In the genomic region with DNA sequence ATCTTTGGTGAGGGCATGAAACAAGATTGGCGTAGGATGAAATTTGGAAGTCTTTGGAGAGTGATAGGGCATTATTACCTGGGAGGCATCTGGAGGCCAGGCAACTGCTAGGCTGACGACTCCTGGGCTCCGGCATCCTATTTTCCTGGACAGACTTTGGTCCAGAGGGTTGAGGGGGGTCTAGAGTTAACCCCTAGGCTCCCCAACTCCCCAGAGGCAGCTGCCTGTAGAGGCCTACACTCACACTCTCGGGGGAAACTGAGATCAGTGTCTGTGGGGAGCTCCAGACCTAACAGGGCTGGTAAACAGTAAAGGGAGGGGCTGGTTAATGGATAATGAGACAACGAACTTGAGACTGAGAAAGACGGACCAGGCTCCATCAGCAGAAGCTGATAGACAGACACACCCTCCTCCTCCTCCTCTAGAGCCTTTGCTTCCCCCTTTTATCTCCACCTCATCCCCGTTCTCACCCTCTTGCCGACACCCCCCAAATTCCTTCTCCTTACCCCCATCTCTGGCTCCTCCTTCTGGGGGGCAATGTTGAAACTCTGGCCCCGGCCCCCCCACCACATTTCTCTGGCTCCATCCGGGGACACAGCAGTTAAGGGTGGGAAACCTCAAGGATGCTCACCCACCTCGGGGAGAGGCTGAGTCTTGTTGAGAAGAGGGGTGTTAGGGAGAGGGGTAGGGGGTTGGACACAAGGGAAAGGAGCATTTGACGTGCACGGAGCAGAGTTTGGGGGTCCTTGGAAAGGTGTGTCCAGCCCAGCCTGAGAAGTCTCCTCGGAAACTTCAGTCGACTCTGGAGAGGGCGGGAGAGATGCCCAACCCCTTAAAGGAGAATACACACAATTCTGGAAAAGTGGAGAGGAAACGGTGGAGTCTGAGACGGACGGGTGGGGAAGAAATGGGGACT, we compare ENCODE assay signal across 8 cellular contexts. TPM values are rescaled to one million over a fixed set of nuclear protein-coding genes. Genes with fewer than 3 reads are reported as not detected.
DNase-seq lines count a peak whose midpoint lies in the region; ATAC-seq and TF ChIP-seq lines count a peak whose summit lies in the region.

A gene with protein sequence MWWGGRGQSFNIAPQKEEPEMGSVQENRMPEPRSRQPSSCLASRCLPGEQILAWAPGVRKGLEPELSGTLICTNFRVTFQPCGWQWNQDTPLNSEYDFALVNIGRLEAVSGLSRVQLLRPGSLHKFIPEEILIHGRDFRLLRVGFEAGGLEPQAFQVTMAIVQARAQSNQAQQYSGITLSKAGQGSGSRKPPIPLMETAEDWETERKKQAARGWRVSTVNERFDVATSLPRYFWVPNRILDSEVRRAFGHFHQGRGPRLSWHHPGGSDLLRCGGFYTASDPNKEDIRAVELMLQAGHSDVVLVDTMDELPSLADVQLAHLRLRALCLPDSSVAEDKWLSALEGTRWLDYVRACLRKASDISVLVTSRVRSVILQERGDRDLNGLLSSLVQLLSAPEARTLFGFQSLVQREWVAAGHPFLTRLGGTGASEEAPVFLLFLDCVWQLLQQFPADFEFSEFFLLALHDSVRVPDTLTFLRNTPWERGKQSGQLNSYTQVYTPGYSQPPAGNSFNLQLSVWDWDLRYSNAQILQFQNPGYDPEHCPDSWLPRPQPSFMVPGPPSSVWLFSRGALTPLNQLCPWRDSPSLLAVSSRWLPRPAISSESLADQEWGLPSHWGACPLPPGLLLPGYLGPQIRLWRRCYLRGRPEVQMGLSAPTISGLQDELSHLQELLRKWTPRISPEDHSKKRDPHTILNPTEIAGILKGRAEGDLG (minus strand): TSS at position 804 of the 916 bp plus-strand sequence. CDS start 232 bp downstream, at position 572.

- no peaks in the 10 kb centered on the region for H4K20me1 ChIP-seq in OCI-LY3 (ENCODE audit: insufficient read depth, low read length)

- WGBS in ectodermal cell, 2 experiments = 42 to 43% methylated on average over 18 to 19 of the region's 19 CpGs

- H3K27me3 ChIP-seq in OCI-LY3 (ENCODE audit: low read depth, low read length) (no peaks in the 10 kb centered on the region), ectodermal cell (ENCODE audit: control insufficient read depth, insufficient read depth, low read length, poor library complexity, severe bottlenecking) (no peaks in the 10 kb centered on the region)

- TF ChIP-seq CTCF in OCI-LY3 (IDR thresholded peaks at IDR 0.05; ENCODE audit: low read depth, low read length) (no peak), mesothelial cell of epicardium (IDR thresholded peaks at IDR 0.05; ENCODE audit: unreplicated experiment) (no peak)

- peak within 1 kb of the TSS; percentile 82 for H3K4me3 Mint-ChIP-seq in mesothelial cell of epicardium

- H3K9ac ChIP-seq in OCI-LY3 (ENCODE audit: low read length) = peak within 1 kb of the TSS; percentile 7; the same call in 1 of the 2 replicates

- H3K4me3 ChIP-seq in OCI-LY3 (ENCODE audit: low read length) = peak within 1 kb of the TSS; percentile 49
- peak within 1 kb of the TSS; percentile 18 for H3K4me3 ChIP-seq in ectodermal cell (ENCODE audit: insufficient read depth, low read depth, low read length)

- H3K4me1 ChIP-seq in OCI-LY3 (ENCODE audit: low read length) (peaks cover 28% of the 10 kb centered on the region), ectodermal cell (ENCODE audit: control insufficient read depth, insufficient read depth, low read length) (peaks cover 7% of the 10 kb centered on the region)

- H3K9me3 ChIP-seq in OCI-LY3 (ENCODE audit: insufficient read depth, low read length) = no peaks in the 10 kb centered on the region
- no peaks in the 10 kb centered on the region for H3K9me3 ChIP-seq in ectodermal cell (ENCODE audit: control insufficient read depth, low read length)

- H3K36me3 ChIP-seq in OCI-LY3 (replicated peaks; ENCODE audit: low read depth, low read length) = no peaks in the 10 kb centered on the region
- H3K36me3 ChIP-seq in ectodermal cell (ENCODE audit: control insufficient read depth, insufficient read depth, low read length) = no peaks in the 10 kb centered on the region

- H3K4me2 ChIP-seq in OCI-LY3 (ENCODE audit: low read length) = peak within 1 kb of the TSS; percentile 43

- ATAC-seq in HG03378 (IDR thresholded peaks at IDR 0.05; ENCODE audit: unreplicated experiment) (no peak), HG03439 (IDR thresholded peaks at IDR 0.05; ENCODE audit: unreplicated experiment) (no peak)

- H3K79me2 ChIP-seq in OCI-LY3 (ENCODE audit: low read length) = no peaks in the 10 kb centered on the region

- no peak within 1 kb of the TSS for H3K27ac ChIP-seq in OCI-LY3 (ENCODE audit: low read length)
- H3K27ac ChIP-seq in ectodermal cell (ENCODE audit: insufficient read depth, low read depth, low read length, poor library complexity, severe bottlenecking) = no peak within 1 kb of the TSS

- H2AFZ ChIP-seq in OCI-LY3 (ENCODE audit: low read depth, low read length) = peak within 1 kb of the TSS; percentile 37

- H3K27ac Mint-ChIP-seq in mesothelial cell of epicardium = peak within 1 kb of the TSS; percentile 100

- H3K27me3 Mint-ChIP-seq in mesothelial cell of epicardium (ENCODE audit: low read depth) = no peaks in the 10 kb centered on the region

- DNase-seq in DMS79 treated with DMSO at 0.1 percent for 48 hours (lab: John Stamatoyannopoulos, UW) (peak; percentile 63), mesothelial cell of epicardium (ENCODE audit: low spot score in 2 of 2, unreplicated experiment in 2 of 2) (no peak), MV-4-11 (lab: John Stamatoyannopoulos, UW) (no peak), RPMI8226 (no peak)

- H3K9me3 Mint-ChIP-seq in mesothelial cell of epicardium = no peaks in the 10 kb centered on the region

- H3K36me3 Mint-ChIP-seq in mesothelial cell of epicardium = peaks cover 20% of the 10 kb centered on the region

- H3K4me1 Mint-ChIP-seq in mesothelial cell of epicardium = peaks cover 46% of the 10 kb centered on the region

RNA-seq across cellular contexts. Expression of the gene that starts here (rescaled TPM):
- polyA plus RNA-seq in ectodermal cell (2013, experiment 1 of 4) = 4.3 TPM
- polyA plus RNA-seq in ectodermal cell (2013, experiment 2 of 4) = 4.5 TPM
- polyA plus RNA-seq in ectodermal cell (2013, experiment 3 of 4) = 3.7 TPM
- polyA plus RNA-seq in ectodermal cell (2013, experiment 4 of 4) = 3.7 TPM
- total RNA-seq in mesothelial cell of epicardium = 35.1 to 39.3 TPM (median 37.4 TPM) in 3 replicates
